ENCODE assay signal across 10 cellular contexts in the genomic region with DNA sequence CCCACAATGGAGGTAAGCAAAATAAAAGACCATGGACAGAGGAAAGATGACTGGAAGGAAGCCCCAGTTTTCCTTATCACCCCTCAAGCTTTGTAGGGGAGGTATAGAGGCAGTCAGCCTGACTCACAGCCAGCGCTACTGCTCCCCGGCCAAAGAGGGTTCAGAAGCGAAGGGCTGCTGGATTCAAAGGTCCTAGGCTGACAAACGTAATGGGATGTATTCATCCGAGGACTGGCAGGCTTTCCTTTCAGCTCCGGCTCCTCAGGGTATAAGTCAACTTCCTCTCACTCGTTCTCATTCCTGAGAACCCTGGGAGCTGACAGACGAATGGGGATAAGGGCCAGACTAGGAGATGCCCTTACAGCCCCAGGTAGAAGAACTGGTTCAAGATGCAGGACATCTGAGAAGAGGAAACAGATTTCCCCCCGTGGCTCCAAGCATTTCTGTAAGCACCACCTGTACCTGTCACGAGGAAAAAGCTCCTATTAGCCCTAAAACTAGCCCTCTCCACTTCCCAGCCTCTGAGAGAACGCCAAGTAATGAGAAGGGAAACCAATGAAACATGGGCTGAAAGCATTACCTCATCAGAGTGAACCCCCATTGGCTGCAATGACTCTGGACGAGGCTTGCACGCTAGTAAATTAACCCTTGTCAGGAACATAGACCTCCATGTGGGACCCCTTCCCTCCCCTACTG. TPM values are rescaled to one million over a fixed set of nuclear protein-coding genes. Genes with fewer than 3 reads are reported as not detected.
DNase-seq lines count a peak whose midpoint lies in the region; ATAC-seq lines count a peak whose summit lies in the region.
"Had no signal": no experiment of that assay in that cellular context is flagged by ENCODE, and none has a peak within 500 bp of the region (broad histone marks: within the 10 kb centered on the region; RNA-seq: fewer than 3 reads in every experiment).

No MANE protein-coding gene starts in this region.

- H3K4me1 ChIP-seq in HUES64 (ENCODE audit: insufficient read depth, low read length) = no peaks in the 10 kb centered on the region; the same call in none of the 2 replicates

- no peaks in the 10 kb centered on the region for H3K27me3 ChIP-seq in HUES64 (ENCODE audit: insufficient read depth, low read length)

- peak overlapping the region; percentile 42 for H3K4me3 ChIP-seq in HUES64 (ENCODE audit: low read length)

- no peak overlapping the region for H3K9ac ChIP-seq in HUES64 (ENCODE audit: low read depth, low read length)

- ATAC-seq in GM19324 (IDR thresholded peaks at IDR 0.05; ENCODE audit: low FRiP score, unreplicated experiment) = no peak
- ATAC-seq in GM19351 (IDR thresholded peaks at IDR 0.05; ENCODE audit: unreplicated experiment) = no peak

- WGBS in HUES64 = 47% methylated on average over 13 of the region's 13 CpGs

- peak; percentile 53 to 82 for DNase-seq in hippocampal formation (lab: John Stamatoyannopoulos, UW)
- peak; percentile 87 for DNase-seq in putamen (ENCODE audit: low spot score)
- DNase-seq in cortex of kidney (lab: John Stamatoyannopoulos, UW) = no peak
- DNase-seq in NCI-H2029 treated with DMSO at 0.1 percent for 48 hours (lab: John Stamatoyannopoulos, UW) = no peak
- DNase-seq: NCI-H526 had no signal

- no peaks in the 10 kb centered on the region for H3K36me3 ChIP-seq in HUES64 (ENCODE audit: insufficient read depth, low read length)

- no peaks in the 10 kb centered on the region for H3K9me3 ChIP-seq in HUES64 (ENCODE audit: insufficient read depth, low read depth, low read length)

- no peak overlapping the region for H3K27ac ChIP-seq in HUES64 (ENCODE audit: low read depth, low read length)
- peak overlapping the region; percentile 93 for H3K27ac ChIP-seq in angular gyrus (ENCODE audit: low read depth, low read length)

RNA-seq across cellular contexts. Expression of gene FAM13B, which starts 22.1 kb away (rescaled TPM):
- 16.0 TPM for polyA plus RNA-seq in HUES64 (2013, experiment 1 of 2)
- polyA plus RNA-seq in HUES64 (2013, experiment 2 of 2) = 13.1 TPM

RNA-seq across cellular contexts. Expression of gene WNT8A, which starts 28.8 kb away (rescaled TPM):
- polyA plus RNA-seq in HUES64 (2013, experiment 1 of 2) = 5.3 TPM
- polyA plus RNA-seq in HUES64 (2013, experiment 2 of 2) = 5.0 TPM
- polyA plus RNA-seq: adipose tissue had no signal

Comparison
In these comparisons a context has a peak if more than half of its experiments do, and no peak if none do; other contexts are left out.
1. DNase-seq: peak in hippocampal formation (2 of 2) and putamen (single experiment); none in cortex of kidney (single experiment) and NCI-H2029 treated with DMSO at 0.1 percent for 48 hours (single experiment).